Comparison of ENCODE assay signal across 8 cellular contexts in genomic region chr11:7577226-7577882, GRCh38.
DNase-seq lines count a peak whose midpoint lies in the region; TF ChIP-seq lines count a peak whose summit lies in the region.

No MANE protein-coding gene starts in this region.

- H3K4me1 Mint-ChIP-seq in activated CD4-positive, alpha-beta T cell treated with anti-CD3 and anti-CD28 coated beads, Interleukin-2, amount 10 ng/mL, durations not matched to agents 7 days and 5 days, result peaks cover 39% of the 10 kb centered on the region
- H3K4me1 Mint-ChIP-seq in mesothelial cell of epicardium, result peaks cover 79% of the 10 kb centered on the region

- no peaks in the 10 kb centered on the region for H3K9me3 Mint-ChIP-seq in activated CD4-positive, alpha-beta T cell treated with anti-CD3 and anti-CD28 coated beads, Interleukin-2, amount 10 ng/mL, durations not matched to agents 7 days and 5 days
- no peaks in the 10 kb centered on the region for H3K9me3 Mint-ChIP-seq in mesothelial cell of epicardium

- H3K27ac Mint-ChIP-seq in activated CD4-positive, alpha-beta T cell treated with anti-CD3 and anti-CD28 coated beads, Interleukin-2, amount 10 ng/mL, durations not matched to agents 7 days and 5 days, result peak overlapping the region; percentile 70
- H3K27ac Mint-ChIP-seq in mesothelial cell of epicardium, result peak overlapping the region; percentile 96

- H3K27ac ChIP-seq in dorsolateral prefrontal cortex (peak overlapping the region; percentile 80 to 99 (median 97)), tibial artery (peak overlapping the region; percentile 88)

- peaks cover 30% of the 10 kb centered on the region for H3K27me3 Mint-ChIP-seq in activated CD4-positive, alpha-beta T cell treated with anti-CD3 and anti-CD28 coated beads, Interleukin-2, amount 10 ng/mL, durations not matched to agents 7 days and 5 days
- H3K27me3 Mint-ChIP-seq in mesothelial cell of epicardium (ENCODE audit: low read depth), result no peaks in the 10 kb centered on the region

- no peak for DNase-seq in activated CD4-positive, alpha-beta T cell treated with anti-CD3 and anti-CD28 coated beads, Interleukin-2, amount 10 ng/mL, durations not matched to agents 7 days and 5 days
- no peak for DNase-seq in activated CD4-positive, alpha-beta T cell treated with anti-CD3 and anti-CD28 coated beads, Interleukin-2, amount 50 U/mL, for 48 hours
- DNase-seq in dorsolateral prefrontal cortex, result peak; percentile 10 to 89 (median 78)
- DNase-seq in mesothelial cell of epicardium (ENCODE audit: low spot score in 2 of 2, unreplicated experiment in 2 of 2), result no peak
- DNase-seq in tibial artery, result peak; percentile 75 to 84
- no peak for DNase-seq in NCI-H2196 (lab: John Stamatoyannopoulos, UW; ENCODE audit: unreplicated experiment)
- DNase-seq in GM20000 (ENCODE audit: low spot score), result no peak
- no peak for DNase-seq in ecto neural progenitor cell (ENCODE audit: low spot score)

- no peaks in the 10 kb centered on the region for H3K9me3 ChIP-seq in tibial artery

- CTCF ChIA-PET in activated CD4-positive, alpha-beta T cell treated with anti-CD3 and anti-CD28 coated beads, Interleukin-2, amount 10 ng/mL, durations not matched to agents 7 days and 5 days (lab: Charles Lee), result interaction anchor here (1.5 kb wide), 1 partner anchor 64 kb away, joined by 6 read pairs; the partner anchor contains the start of gene PPFIBP2

- H3K36me3 Mint-ChIP-seq in activated CD4-positive, alpha-beta T cell treated with anti-CD3 and anti-CD28 coated beads, Interleukin-2, amount 10 ng/mL, durations not matched to agents 7 days and 5 days (ENCODE audit: low read depth), result no peaks in the 10 kb centered on the region
- H3K36me3 Mint-ChIP-seq in mesothelial cell of epicardium, result no peaks in the 10 kb centered on the region

- H3K36me3 ChIP-seq in tibial artery, result no peaks in the 10 kb centered on the region

- H3K27me3 ChIP-seq in dorsolateral prefrontal cortex, result no peaks in the 10 kb centered on the region
- no peaks in the 10 kb centered on the region for H3K27me3 ChIP-seq in tibial artery

- TF ChIP-seq CTCF in dorsolateral prefrontal cortex (IDR thresholded peaks at IDR 0.05 in 54 of 56, conservative IDR thresholded peaks at IDR 0.05 in 2 of 56; ENCODE audit: low read depth in 1 of 56, partially characterized antibody in 56 of 56), result peak in 26 of 56 donors; percentile 6 to 58 (median 25)
- no peak for TF ChIP-seq CTCF in mesothelial cell of epicardium (IDR thresholded peaks at IDR 0.05; ENCODE audit: unreplicated experiment)
- TF ChIP-seq CTCF in tibial artery (IDR thresholded peaks at IDR 0.05), result no peak
- TF ChIP-seq CTCF in GM20000 (IDR thresholded peaks at IDR 0.05; ENCODE audit: extremely low read depth, missing control alignments), result no peak

- POLR2A ChIA-PET in activated CD4-positive, alpha-beta T cell treated with anti-CD3 and anti-CD28 coated beads, Interleukin-2, amount 10 ng/mL, durations not matched to agents 7 days and 5 days (lab: Charles Lee), result no interaction called here

- H3K4me3 ChIP-seq in dorsolateral prefrontal cortex (peak overlapping the region; percentile 11 to 71 (median 48)), tibial artery (peak overlapping the region; percentile 40 to 49)

- H3K4me3 Mint-ChIP-seq in activated CD4-positive, alpha-beta T cell treated with anti-CD3 and anti-CD28 coated beads, Interleukin-2, amount 10 ng/mL, durations not matched to agents 7 days and 5 days, result no peak overlapping the region
- H3K4me3 Mint-ChIP-seq in mesothelial cell of epicardium, result peak overlapping the region; percentile 63

- peaks cover 9 to 79% (median 63%) of the 10 kb centered on the region in 4 donors for H3K4me1 ChIP-seq in tibial artery

- intact Hi-C loops in dorsolateral prefrontal cortex (cut with DNase I) (loop anchor here (1.0 to 10.0 kb wide), 4 partner anchors 64 to 133 kb away; partner anchors contain the start of gene PPFIBP2 (in 2 of the 2)), tibial artery (cut with DNase I; ENCODE audit: low total_unique reads) (no loop called here)

Comparison
In these comparisons a context has a peak if more than half of its experiments do, and no peak if none do; other contexts are left out.
1. DNase-seq: peak in dorsolateral prefrontal cortex (10 of 10) and tibial artery (2 of 2); none in activated CD4-positive, alpha-beta T cell treated with anti-CD3 and anti-CD28 coated beads, Interleukin-2, amount 10 ng/mL, durations not matched to agents 7 days and 5 days (single experiment), activated CD4-positive, alpha-beta T cell treated with anti-CD3 and anti-CD28 coated beads, Interleukin-2, amount 50 U/mL, for 48 hours (0 of 2), mesothelial cell of epicardium (0 of 2), NCI-H2196 (single experiment), GM20000 (single experiment) and ecto neural progenitor cell (single experiment).